Comparison of ENCODE assay signal across 8 cellular contexts in genomic region chr17:7922499-7923289, GRCh38. TPM values are rescaled to one million over a fixed set of nuclear protein-coding genes. Genes with fewer than 3 reads are reported as not detected.
DNase-seq lines count a peak whose midpoint lies in the region; ATAC-seq and TF ChIP-seq lines count a peak whose summit lies in the region.

No MANE protein-coding gene starts in this region.

- no peak for ATAC-seq in HG03378 (IDR thresholded peaks at IDR 0.05; ENCODE audit: unreplicated experiment)

- H3K36me3 ChIP-seq in ES-I3 (ENCODE audit: insufficient read depth, low read length) = no peaks in the 10 kb centered on the region
- H3K36me3 ChIP-seq in adrenal gland (replicated peaks in 1 of 2) = no peaks in the 10 kb centered on the region
- no peaks in the 10 kb centered on the region for H3K36me3 ChIP-seq in left ventricle myocardium inferior
- H3K36me3 ChIP-seq in thyroid gland = no peaks in the 10 kb centered on the region

- H3K4me1 ChIP-seq in ES-I3 (ENCODE audit: insufficient read depth, low read length) = no peaks in the 10 kb centered on the region
- H3K4me1 ChIP-seq in adrenal gland (replicated peaks in 1 of 2) = peaks cover 11% of the 10 kb centered on the region in 2 donors
- H3K4me1 ChIP-seq in left ventricle myocardium inferior = peaks cover 15% of the 10 kb centered on the region
- peaks cover 7 to 12% of the 10 kb centered on the region in 2 donors for H3K4me1 ChIP-seq in thyroid gland

- H3K27ac ChIP-seq in adrenal gland (peak overlapping the region in 4 of 5 donors; percentile 15 to 61 (median 24)), left ventricle myocardium inferior (replicated peaks) (peak overlapping the region; percentile 72), thyroid gland (peak overlapping the region; percentile 14 to 82 (median 69))

- H3K36me3 Mint-ChIP-seq in progenitor cell of endocrine pancreas (ENCODE audit: insufficient read depth) = no peaks in the 10 kb centered on the region

- TF ChIP-seq CTCF in adrenal gland (IDR thresholded peaks at IDR 0.05) = no peak
- TF ChIP-seq CTCF in left ventricle myocardium inferior (IDR thresholded peaks at IDR 0.05; ENCODE audit: borderline replicate concordance) = peak; percentile 18
- TF ChIP-seq CTCF in progenitor cell of endocrine pancreas (IDR thresholded peaks at IDR 0.05; ENCODE audit: unreplicated experiment) = peak; percentile 19
- no peak for TF ChIP-seq CTCF in thyroid gland (IDR thresholded peaks at IDR 0.05)

- TF ChIP-seq POLR2A in adrenal gland (IDR thresholded peaks at IDR 0.05) (peak in 1 of 2 donors; percentile 72), thyroid gland (IDR thresholded peaks at IDR 0.05) (peak in 1 of 2 donors; percentile 66)

- no peaks in the 10 kb centered on the region for H3K9me3 Mint-ChIP-seq in progenitor cell of endocrine pancreas (ENCODE audit: low read depth)

- H3K27ac Mint-ChIP-seq in progenitor cell of endocrine pancreas = peak overlapping the region; percentile 85

- peaks cover 55% of the 10 kb centered on the region for H3K27me3 Mint-ChIP-seq in progenitor cell of endocrine pancreas

- H3K9me3 ChIP-seq in ES-I3 (ENCODE audit: control insufficient read depth, insufficient read depth, low read length) (no peaks in the 10 kb centered on the region), adrenal gland (replicated peaks in 1 of 3) (no peaks in the 10 kb centered on the region), left ventricle myocardium inferior (replicated peaks) (no peaks in the 10 kb centered on the region), thyroid gland (no peaks in the 10 kb centered on the region)

- peaks cover 4% of the 10 kb centered on the region for H3K4me1 Mint-ChIP-seq in progenitor cell of endocrine pancreas (ENCODE audit: low read depth)

- 5 to 13% (median 8%) methylated on average over 17 to 42 of the region's 42 CpGs for WGBS in adrenal gland, 4 donors
- 7 to 12% methylated on average over 23 to 38 of the region's 42 CpGs for WGBS in thyroid gland, 2 donors

- intact Hi-C loops in adrenal gland (cut with DNase I) (no loop called here), left ventricle myocardium inferior (cut with micrococcal nuclease) (no loop called here), thyroid gland (cut with DNase I) (no loop called here)

- peak overlapping the region; percentile 41; the same call in 1 of the 2 replicates for H3K9ac ChIP-seq in ES-I3 (ENCODE audit: low read depth, low read length)

- H3K27me3 ChIP-seq in adrenal gland (no peaks in the 10 kb centered on the region), left ventricle myocardium inferior (ENCODE audit: low read depth) (no peaks in the 10 kb centered on the region), thyroid gland (no peaks in the 10 kb centered on the region)

- peak overlapping the region; percentile 60 for H3K4me3 Mint-ChIP-seq in progenitor cell of endocrine pancreas (ENCODE audit: low read depth)

- DNase-seq in SK-MEL-5 (ENCODE audit: low read depth, low spot score) = peak; percentile 67
- DNase-seq in adrenal gland = peak; percentile 82 to 93 (median 87)
- peak; percentile 90 for DNase-seq in left ventricle myocardium inferior
- DNase-seq in progenitor cell of endocrine pancreas (ENCODE audit: low spot score, unreplicated experiment) = peak; percentile 80
- DNase-seq in thyroid gland = peak; percentile 82 to 88
- DNase-seq in NCI-H2171 (lab: John Stamatoyannopoulos, UW) = no peak

- in situ Hi-C loops in SK-MEL-5 (cut with HindIII; ENCODE audit: low pct_unique_long_range_greater_than_20kb, low sequenced_read_pairs) = no loop called here

- H3K4me3 ChIP-seq in adrenal gland (peak overlapping the region in 2 of 4 donors; percentile 21 to 58), left ventricle myocardium inferior (peak overlapping the region; percentile 64), thyroid gland (replicated peaks in 1 of 3) (peak overlapping the region in 2 of 3 donors; percentile 1 to 28)

RNA-seq across cellular contexts. Expression of gene RNF227, which starts 6.6 kb away (rescaled TPM):
- 4.3 and 5.7 TPM in 2 replicates for total RNA-seq in SK-MEL-5 (2014; rRNA removed; shearing (Covaris generic))
- 8.9 and 14.0 TPM in 2 replicates for polyA plus RNA-seq in SK-MEL-5 (2015; cell fraction: cytosol; rRNA removed)
- polyA plus RNA-seq in SK-MEL-5 (2015; cell fraction: nucleus; rRNA removed) = 6.3 and 6.7 TPM in 2 replicates
- total RNA-seq in adrenal gland (10 to 100 TPM in 1 of 8 donors, 1 to 10 TPM in 7; 1.1 to 17.3 (median 3.0) TPM), left ventricle myocardium inferior (1.0 TPM), progenitor cell of endocrine pancreas (1.8 and 2.3 TPM in 2 replicates), thyroid gland (1 to 10 TPM; 1.1 to 4.3 (median 2.2) TPM)
- polyA plus RNA-seq in adrenal gland = 1 to 10 TPM; 1.7 to 5.2 (median 3.3) TPM

RNA-seq across cellular contexts. Expression of gene KCNAB3, which starts 7.0 kb away (rescaled TPM):
- total RNA-seq in SK-MEL-5 (2014; rRNA removed; shearing (Covaris generic)) = 0.21 and 0.37 TPM in 2 replicates
- polyA plus RNA-seq in SK-MEL-5 (2015; cell fraction: cytosol; rRNA removed) = 0.08 and 0.41 TPM in 2 replicates
- polyA plus RNA-seq in SK-MEL-5 (2015; cell fraction: nucleus; rRNA removed) = 15.7 and 20.2 TPM in 2 replicates
- total RNA-seq in adrenal gland (1 to 10 TPM in 1 of 8 donors, under 1 TPM in 5, not detected in 2; 0.12 to 1.9 (median 0.36) TPM), left ventricle myocardium inferior (0.30 TPM), progenitor cell of endocrine pancreas (6.0 and 6.4 TPM in 2 replicates), thyroid gland (1 to 10 TPM in 2 of 4 donors, under 1 TPM in 2; 0.40 to 3.7 (median 1.5) TPM)
- 1 to 10 TPM in 2 of 3 donors, under 1 TPM in 1; 0.27 to 4.2 (median 3.4) TPM for polyA plus RNA-seq in adrenal gland

RNA-seq across cellular contexts. Expression of gene TRAPPC1, which starts 9.1 kb away (rescaled TPM):
- total RNA-seq in SK-MEL-5 (2014; rRNA removed; shearing (Covaris generic)) = 22.1 and 27.3 TPM in 2 replicates
- polyA plus RNA-seq in SK-MEL-5 (2015; cell fraction: cytosol; rRNA removed) = 144 and 179 TPM in 2 replicates
- 26.4 and 28.8 TPM in 2 replicates for polyA plus RNA-seq in SK-MEL-5 (2015; cell fraction: nucleus; rRNA removed)
- total RNA-seq in adrenal gland = 100 to 1,000 TPM in 4 of 8 donors, 10 to 100 TPM in 4; 48.6 to 161 (median 100) TPM
- polyA plus RNA-seq in adrenal gland = 100 to 1,000 TPM; 131 to 220 (median 166) TPM
- 111 TPM for total RNA-seq in left ventricle myocardium inferior
- total RNA-seq in progenitor cell of endocrine pancreas = 139 and 141 TPM in 2 replicates
- 10 to 100 TPM; 40.2 to 59.0 (median 53.4) TPM for total RNA-seq in thyroid gland

RNA-seq across cellular contexts. Expression of gene CNTROB, which starts 9.3 kb away (rescaled TPM):
- total RNA-seq in SK-MEL-5 (2014; rRNA removed; shearing (Covaris generic)) = 11.9 and 17.3 TPM in 2 replicates
- polyA plus RNA-seq in SK-MEL-5 (2015; cell fraction: cytosol; rRNA removed) = 20.4 and 22.6 TPM in 2 replicates
- 157 and 179 TPM in 2 replicates for polyA plus RNA-seq in SK-MEL-5 (2015; cell fraction: nucleus; rRNA removed)
- total RNA-seq in adrenal gland (10 to 100 TPM; 11.8 to 27.1 (median 19.2) TPM), left ventricle myocardium inferior (8.7 TPM), progenitor cell of endocrine pancreas (47.7 and 51.6 TPM in 2 replicates), thyroid gland (10 to 100 TPM; 21.0 to 35.9 (median 28.0) TPM)
- polyA plus RNA-seq in adrenal gland = 10 to 100 TPM; 14.8 to 85.2 (median 48.1) TPM

RNA-seq across cellular contexts. Expression of gene CHD3, which starts 34.1 kb away (rescaled TPM):
- total RNA-seq in SK-MEL-5 (2014; rRNA removed; shearing (Covaris generic)) = 68.4 and 74.0 TPM in 2 replicates
- polyA plus RNA-seq in SK-MEL-5 (2015; cell fraction: cytosol; rRNA removed) = 77.6 and 110 TPM in 2 replicates
- 268 and 271 TPM in 2 replicates for polyA plus RNA-seq in SK-MEL-5 (2015; cell fraction: nucleus; rRNA removed)
- total RNA-seq in adrenal gland (100 to 1,000 TPM in 2 of 8 donors, 10 to 100 TPM in 6; 75.8 to 123 (median 91.5) TPM), left ventricle myocardium inferior (15.6 TPM), progenitor cell of endocrine pancreas (112 and 119 TPM in 2 replicates), thyroid gland (100 to 1,000 TPM in 1 of 4 donors, 10 to 100 TPM in 3; 78.9 to 117 (median 91.4) TPM)
- polyA plus RNA-seq in adrenal gland = 100 to 1,000 TPM in 2 of 3 donors, 10 to 100 TPM in 1; 43.8 to 326 (median 104) TPM

Comparison
In these comparisons a context has a peak if more than half of its experiments do, and no peak if none do; other contexts are left out.
1. CTCF ChIP-seq: peak in left ventricle myocardium inferior (single experiment) and progenitor cell of endocrine pancreas (single experiment); none in adrenal gland (0 of 6) and thyroid gland (0 of 6).
2. Peak in every context shown above with its lines, with median percentiles within 50 percentile points of each other: H3K27ac ChIP-seq.